Comparison of ENCODE assay signal across 7 cellular contexts in genomic region chrX:119502727-119503483, GRCh38. TPM values are rescaled to one million over a fixed set of nuclear protein-coding genes. Genes with fewer than 3 reads are reported as not detected.
DNase-seq lines count a peak whose midpoint lies in the region; ATAC-seq and TF ChIP-seq lines count a peak whose summit lies in the region.

No MANE protein-coding gene starts in this region.

- no peaks in the 10 kb centered on the region for H3K9me3 Mint-ChIP-seq in stimulated activated naive CD8-positive, alpha-beta T cell treated with anti-CD3 and anti-CD28 coated beads, Interleukin-15, Interleukin-2, amounts not matched to agents 100 ng/mL and 50 ng/mL, for 24 hours

- peak overlapping the region; percentile 58 for H3K27ac Mint-ChIP-seq in stimulated activated naive CD8-positive, alpha-beta T cell treated with anti-CD3 and anti-CD28 coated beads, Interleukin-15, Interleukin-2, amounts not matched to agents 100 ng/mL and 50 ng/mL, for 24 hours

- H3K4me1 ChIP-seq in left ventricle myocardium inferior: peaks cover 9% of the 10 kb centered on the region

- peak; percentile 20 for DNase-seq in LHCN-M2 (ENCODE audit: low read depth)
- DNase-seq in T1000 (lab: John Stamatoyannopoulos, UW): peak; percentile 2
- peak; percentile 47 for DNase-seq in fibroblast of peridontal ligament (ENCODE audit: extremely low read depth)
- no peak for DNase-seq in stimulated activated CD8-positive, alpha-beta memory T cell treated with anti-CD3 and anti-CD28 coated beads, Interleukin-4, amount 100 ng/mL, for 48 hours
- no peak for DNase-seq in left ventricle myocardium inferior

- no peak overlapping the region for H3K27ac ChIP-seq in left ventricle myocardium inferior (replicated peaks)

- H3K36me3 Mint-ChIP-seq in stimulated activated naive CD8-positive, alpha-beta T cell treated with anti-CD3 and anti-CD28 coated beads, Interleukin-15, Interleukin-2, amounts not matched to agents 100 ng/mL and 50 ng/mL, for 24 hours (ENCODE audit: low read depth): no peaks in the 10 kb centered on the region

- H3K4me1 Mint-ChIP-seq in stimulated activated naive CD8-positive, alpha-beta T cell treated with anti-CD3 and anti-CD28 coated beads, Interleukin-15, Interleukin-2, amounts not matched to agents 100 ng/mL and 50 ng/mL, for 24 hours (ENCODE audit: low read depth): peaks cover 13% of the 10 kb centered on the region

- ATAC-seq in GM18858 (IDR thresholded peaks at IDR 0.05; ENCODE audit: unreplicated experiment): no peak

- H3K4me3 ChIP-seq in left ventricle myocardium inferior: no peak overlapping the region

- no peak for TF ChIP-seq CTCF in left ventricle myocardium inferior (IDR thresholded peaks at IDR 0.05; ENCODE audit: borderline replicate concordance)

- no peaks in the 10 kb centered on the region for H3K9me3 ChIP-seq in left ventricle myocardium inferior (replicated peaks)

- H3K4me3 Mint-ChIP-seq in stimulated activated naive CD8-positive, alpha-beta T cell treated with anti-CD3 and anti-CD28 coated beads, Interleukin-15, Interleukin-2, amounts not matched to agents 100 ng/mL and 50 ng/mL, for 24 hours: no peak overlapping the region

- intact Hi-C loops in left ventricle myocardium inferior (cut with micrococcal nuclease): no loop called here

- no peaks in the 10 kb centered on the region for H3K36me3 ChIP-seq in left ventricle myocardium inferior

- no peaks in the 10 kb centered on the region for H3K27me3 Mint-ChIP-seq in stimulated activated naive CD8-positive, alpha-beta T cell treated with anti-CD3 and anti-CD28 coated beads, Interleukin-15, Interleukin-2, amounts not matched to agents 100 ng/mL and 50 ng/mL, for 24 hours

- H3K27me3 ChIP-seq in left ventricle myocardium inferior (ENCODE audit: low read depth): no peaks in the 10 kb centered on the region

RNA-seq across cellular contexts. Expression of gene SLC25A5, which starts 34.7 kb away (rescaled TPM):
- total RNA-seq in LHCN-M2 (2014; rRNA removed) (232 and 250 TPM in 2 replicates), left ventricle myocardium inferior (191 TPM)
- polyA plus RNA-seq in LHCN-M2 (2012): 320 TPM

Comparison
In these comparisons a context has a peak if more than half of its experiments do, and no peak if none do; other contexts are left out.
1. DNase-seq: peak in LHCN-M2 (single experiment), T1000 (single experiment) and fibroblast of peridontal ligament (single experiment); none in stimulated activated CD8-positive, alpha-beta memory T cell treated with anti-CD3 and anti-CD28 coated beads, Interleukin-4, amount 100 ng/mL, for 48 hours (single experiment) and left ventricle myocardium inferior (single experiment).